Comparison of ENCODE assay signal across 1 cellular context in the genomic region with DNA sequence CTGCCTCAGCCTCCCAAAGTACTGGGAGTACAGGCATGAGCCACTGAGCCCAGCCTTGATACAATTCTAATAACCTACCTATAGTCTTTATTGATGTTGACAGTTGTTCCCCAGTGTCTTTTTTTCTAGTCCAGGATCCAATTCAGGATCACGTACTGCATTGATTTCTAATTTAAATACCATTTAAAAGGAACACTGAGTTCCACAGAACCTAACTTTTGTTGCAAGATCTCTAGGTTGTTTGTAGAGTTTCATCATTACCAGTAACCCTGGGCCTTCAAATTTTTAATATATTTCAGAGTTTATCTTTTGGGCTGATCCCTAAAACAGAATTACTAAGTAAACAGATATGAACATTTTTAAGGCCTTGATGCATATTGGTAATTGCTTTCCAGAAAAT.
TF ChIP-seq lines count a peak whose summit lies in the region.

No MANE protein-coding gene starts in this region.

TF ChIP-seq in HepG2, 621 proteins besides CTCF, POLR2A, EP300 and RAD21:
- TF ChIP-seq, protein P1, sequence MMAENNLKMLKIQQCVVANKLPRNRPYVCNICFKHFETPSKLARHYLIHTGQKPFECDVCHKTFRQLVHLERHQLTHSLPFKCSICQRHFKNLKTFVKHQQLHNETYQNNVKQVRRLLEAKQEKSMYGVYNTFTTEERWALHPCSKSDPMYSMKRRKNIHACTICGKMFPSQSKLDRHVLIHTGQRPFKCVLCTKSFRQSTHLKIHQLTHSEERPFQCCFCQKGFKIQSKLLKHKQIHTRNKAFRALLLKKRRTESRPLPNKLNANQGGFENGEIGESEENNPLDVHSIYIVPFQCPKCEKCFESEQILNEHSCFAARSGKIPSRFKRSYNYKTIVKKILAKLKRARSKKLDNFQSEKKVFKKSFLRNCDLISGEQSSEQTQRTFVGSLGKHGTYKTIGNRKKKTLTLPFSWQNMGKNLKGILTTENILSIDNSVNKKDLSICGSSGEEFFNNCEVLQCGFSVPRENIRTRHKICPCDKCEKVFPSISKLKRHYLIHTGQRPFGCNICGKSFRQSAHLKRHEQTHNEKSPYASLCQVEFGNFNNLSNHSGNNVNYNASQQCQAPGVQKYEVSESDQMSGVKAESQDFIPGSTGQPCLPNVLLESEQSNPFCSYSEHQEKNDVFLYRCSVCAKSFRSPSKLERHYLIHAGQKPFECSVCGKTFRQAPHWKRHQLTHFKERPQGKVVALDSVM (CRISPR knock-in tag; IDR thresholded peaks at IDR 0.05): no peak
- TF ChIP-seq SCMH1 (CRISPR knock-in tag; IDR thresholded peaks at IDR 0.05; ENCODE audit: borderline replicate concordance) (no peak), MBNL3 (CRISPR knock-in tag; conservative IDR thresholded peaks at IDR 0.05) (no peak), NONO (IDR thresholded peaks at IDR 0.05) (no peak), NONO (CRISPR knock-in tag; conservative IDR thresholded peaks at IDR 0.05) (no peak), PHF21A (CRISPR knock-in tag; IDR thresholded peaks at IDR 0.05) (no peak)
- TF ChIP-seq, protein P2, sequence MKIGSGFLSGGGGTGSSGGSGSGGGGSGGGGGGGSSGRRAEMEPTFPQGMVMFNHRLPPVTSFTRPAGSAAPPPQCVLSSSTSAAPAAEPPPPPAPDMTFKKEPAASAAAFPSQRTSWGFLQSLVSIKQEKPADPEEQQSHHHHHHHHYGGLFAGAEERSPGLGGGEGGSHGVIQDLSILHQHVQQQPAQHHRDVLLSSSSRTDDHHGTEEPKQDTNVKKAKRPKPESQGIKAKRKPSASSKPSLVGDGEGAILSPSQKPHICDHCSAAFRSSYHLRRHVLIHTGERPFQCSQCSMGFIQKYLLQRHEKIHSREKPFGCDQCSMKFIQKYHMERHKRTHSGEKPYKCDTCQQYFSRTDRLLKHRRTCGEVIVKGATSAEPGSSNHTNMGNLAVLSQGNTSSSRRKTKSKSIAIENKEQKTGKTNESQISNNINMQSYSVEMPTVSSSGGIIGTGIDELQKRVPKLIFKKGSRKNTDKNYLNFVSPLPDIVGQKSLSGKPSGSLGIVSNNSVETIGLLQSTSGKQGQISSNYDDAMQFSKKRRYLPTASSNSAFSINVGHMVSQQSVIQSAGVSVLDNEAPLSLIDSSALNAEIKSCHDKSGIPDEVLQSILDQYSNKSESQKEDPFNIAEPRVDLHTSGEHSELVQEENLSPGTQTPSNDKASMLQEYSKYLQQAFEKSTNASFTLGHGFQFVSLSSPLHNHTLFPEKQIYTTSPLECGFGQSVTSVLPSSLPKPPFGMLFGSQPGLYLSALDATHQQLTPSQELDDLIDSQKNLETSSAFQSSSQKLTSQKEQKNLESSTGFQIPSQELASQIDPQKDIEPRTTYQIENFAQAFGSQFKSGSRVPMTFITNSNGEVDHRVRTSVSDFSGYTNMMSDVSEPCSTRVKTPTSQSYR (CRISPR knock-in tag; IDR thresholded peaks at IDR 0.05; ENCODE audit: borderline replicate concordance): no peak
